In the genomic region with DNA sequence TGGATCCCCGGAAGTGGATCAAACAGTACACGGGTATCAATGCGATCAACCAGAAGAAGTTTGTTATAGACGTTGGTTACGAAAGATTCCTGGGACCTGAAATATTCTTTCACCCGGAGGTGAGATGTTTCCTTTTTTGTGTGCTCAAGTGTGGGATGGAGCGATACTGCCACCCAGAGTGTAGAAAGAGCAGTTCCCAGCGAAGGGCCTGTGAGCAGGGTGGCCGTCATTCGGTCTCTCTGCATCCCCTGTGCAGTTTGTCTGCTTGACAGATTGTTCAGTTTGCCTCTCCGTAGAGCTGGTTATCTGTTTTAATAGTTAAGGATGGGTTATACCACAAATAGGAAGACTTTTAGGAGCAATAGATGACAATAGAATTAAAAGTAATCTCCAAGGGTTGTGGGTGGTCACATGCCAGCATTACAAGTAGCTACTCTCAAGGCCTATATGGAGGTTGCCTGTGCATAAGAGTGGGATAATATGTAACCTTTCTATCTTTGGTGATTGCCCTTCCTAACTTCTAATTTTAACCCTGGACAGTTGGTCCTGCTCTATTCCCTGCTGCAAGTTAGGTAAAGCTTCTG, we compare ENCODE assay signal across 8 cellular contexts.
A peak's percentile ranks its signal among the peaks of the same experiment; 100 is the strongest.
DNase-seq lines count a peak whose midpoint lies in the region; ATAC-seq, FAIRE-seq and TF ChIP-seq lines count a peak whose summit lies in the region.
"Not testable (repeated sequence)": the region's sequence is repeated elsewhere in the genome, so short reads cannot be mapped to it uniquely, and the experiment has no call there.

No MANE protein-coding gene starts in this region.

- not testable (repeated sequence) for H3K4me3 ChIP-seq in choroid plexus epithelial cell (ENCODE audit: low read depth, low read length)

- not testable (repeated sequence) for H3K4me1 Mint-ChIP-seq in activated B cell treated with CpG ODN at 0.5 μM for 24 hours

- not testable (repeated sequence) for H3K4me3 Mint-ChIP-seq in activated B cell treated with CpG ODN at 0.5 μM for 24 hours

- POLR2A ChIA-PET in activated B cell treated with CpG ODN at 0.5 μM for 24 hours (lab: Charles Lee): not testable (repeated sequence)

- intact Hi-C loops in activated B cell treated with CpG ODN at 0.5 μM for 24 hours (cut with micrococcal nuclease): loop anchor here (5.0 kb wide), 1 partner anchor 486 kb away; no protein-coding TSS in a partner anchor

- H3K9me3 Mint-ChIP-seq in activated B cell treated with CpG ODN at 0.5 μM for 24 hours: not testable (repeated sequence)

- not testable (repeated sequence) for DNase-seq in AG09319 (ENCODE audit: extremely low read depth, low read depth); GM12891 (ENCODE audit: insufficient read length, low spot score); activated B cell treated with CpG ODN at 0.5 μM for 24 hours
- peak; percentile 59 for DNase-seq in NCI-H2171 treated with DMSO at 0.1 percent for 48 hours (lab: John Stamatoyannopoulos, UW)
- DNase-seq in choroid plexus epithelial cell (ENCODE audit: low read depth): peak; percentile 46
- peak; percentile 11 for DNase-seq in pons (ENCODE audit: low spot score)

- peaks cover 18% of the 10 kb centered on the region for H3K36me3 Mint-ChIP-seq in activated B cell treated with CpG ODN at 0.5 μM for 24 hours (ENCODE audit: low read depth)

- TF ChIP-seq CTCF in AG09319 (IDR thresholded peaks at IDR 0.05; ENCODE audit: low read depth, low read length) (peak; percentile 41), choroid plexus epithelial cell (conservative IDR thresholded peaks at IDR 0.05; ENCODE audit: low read depth, low read length) (peak; percentile 51)
- not testable (repeated sequence) for TF ChIP-seq CTCF in activated B cell treated with CpG ODN at 0.5 μM for 24 hours (IDR thresholded peaks at IDR 0.05)

- peak; percentile 45 for ATAC-seq in HG03103 (IDR thresholded peaks at IDR 0.05; ENCODE audit: low read depth, unreplicated experiment)
- peak; percentile 45 for ATAC-seq in activated B cell treated with CpG ODN at 0.5 μM for 24 hours (ENCODE audit: low read depth)

- not testable (repeated sequence) for H3K27ac Mint-ChIP-seq in activated B cell treated with CpG ODN at 0.5 μM for 24 hours

- H3K27me3 Mint-ChIP-seq in activated B cell treated with CpG ODN at 0.5 μM for 24 hours: not testable (repeated sequence)

- TF ChIP-seq POLR2A in GM12891 (IDR thresholded peaks at IDR 0.05; ENCODE audit: low read depth, low read length): not testable (repeated sequence)

- FAIRE-seq in GM12891 (lab: Jason Lieb, UNC) (peak; percentile 82), islet of Langerhans (lab: Jason Lieb, UNC) (peak; percentile 55)

- CTCF ChIA-PET in activated B cell treated with CpG ODN at 0.5 μM for 24 hours (lab: Charles Lee): interaction anchor here (0.6 kb wide), 1 partner anchor 486 kb away, joined by 5 read pairs; no protein-coding TSS in a partner anchor
